21 cellular contexts compared by ENCODE assay signal in the genomic region with DNA sequence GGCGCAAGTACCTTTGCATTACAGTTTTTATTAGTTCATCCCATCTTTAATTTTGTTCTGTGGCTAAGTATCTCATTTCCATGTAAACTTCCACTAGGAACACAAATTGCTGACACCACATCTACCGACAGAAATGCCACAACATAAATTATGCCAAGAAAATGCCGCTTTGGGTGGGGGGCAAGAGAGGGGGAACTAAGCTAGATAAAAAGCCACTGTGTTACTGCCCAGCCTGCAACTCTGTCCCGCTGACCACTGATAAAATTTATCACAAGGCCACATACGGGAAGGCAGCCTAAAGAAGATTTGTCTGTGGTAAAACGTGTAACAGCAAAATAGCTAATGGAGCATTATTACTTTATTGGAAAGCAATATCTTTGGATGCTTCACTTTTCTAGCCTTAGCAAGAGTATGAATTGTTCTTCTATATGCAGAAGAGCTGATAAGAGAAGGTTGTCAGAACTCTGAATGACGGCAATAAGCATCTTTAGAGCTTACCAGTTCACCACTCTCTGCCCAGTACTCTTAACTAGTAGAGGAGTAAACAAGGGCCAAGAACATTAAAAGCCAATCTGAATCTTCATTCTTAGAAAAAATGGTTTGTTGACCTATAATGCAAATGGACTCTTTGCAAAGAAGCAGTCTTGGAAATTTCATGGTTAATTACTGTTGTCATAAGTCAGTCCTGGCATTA.
A peak's percentile ranks its signal among the peaks of the same experiment; 100 is the strongest.
DNase-seq lines count a peak whose midpoint lies in the region; ATAC-seq, FAIRE-seq and TF ChIP-seq lines count a peak whose summit lies in the region.
"Had no signal": no experiment of that assay in that cellular context is flagged by ENCODE, and none has a peak within 500 bp of the region (broad histone marks: within the 10 kb centered on the region; RNA-seq: fewer than 3 reads in every experiment).

No MANE protein-coding gene starts in this region.

- no peaks in the 10 kb centered on the region for H3K27me3 Mint-ChIP-seq in mesothelial cell of epicardium (ENCODE audit: low read depth)
- H3K27me3 Mint-ChIP-seq: CD4-positive, alpha-beta T cell had no signal

- H3K9me3 Mint-ChIP-seq in mesothelial cell of epicardium, result peaks cover 14% of the 10 kb centered on the region

- no peak for TF ChIP-seq POLR2A in K562 (conservative IDR thresholded peaks at IDR 0.05)

- intact Hi-C loops in K562 (cut with micrococcal nuclease), result no loop called here

- no peaks in the 10 kb centered on the region; the same call in 2 of the 3 replicates for H3K36me3 ChIP-seq in K562 (ENCODE audit: control insufficient read depth, insufficient read depth, low read length)

- no peak overlapping the region for H3K4me3 Mint-ChIP-seq in mesothelial cell of epicardium
- H3K4me3 Mint-ChIP-seq: CD4-positive, alpha-beta T cell; HFFc6 had no signal

- no peaks in the 10 kb centered on the region for H3K4me1 Mint-ChIP-seq in mesothelial cell of epicardium

- H3K4me3 ChIP-seq in K562, result no peak overlapping the region
- H3K4me3 ChIP-seq: GM12878 had no signal

- H4K20me1 ChIP-seq in K562 (replicated peaks; ENCODE audit: control insufficient read depth, insufficient read depth, low read length), result no peaks in the 10 kb centered on the region

- POLR2A ChIA-PET in K562 (lab: Yijun Ruan, JAX), result interaction anchor here (0.6 to 1.8 kb wide), 5 partner anchors 9 to 80 kb away, joined by 3 to 4 read pairs (median 3); no protein-coding TSS in a partner anchor

- in situ Hi-C loops in K562 (cut with MboI), result no loop called here

- TF ChIP-seq RAD21 in K562 (CRISPR knock-in tag; conservative IDR thresholded peaks at IDR 0.05 in 1 of 2, IDR thresholded peaks at IDR 0.05 in 1 of 2), result no peak

- BruUV-seq in K562 (replicated peaks; lab: Mats Ljungman, UMichigan), result no TSS peak

- CTCF ChIA-PET in K562 (lab: Yijun Ruan, JAX; ENCODE audit: low intra/inter-chr PET ratio), result no interaction called here

- TF ChIP-seq CTCF in K562 (IDR thresholded peaks at IDR 0.05 in 2 of 3, conservative IDR thresholded peaks at IDR 0.05 in 1 of 3; ENCODE audit: insufficient read depth in 2 of 3, low read depth in 1 of 3, low read length in 3 of 3), result no peak
- no peak for TF ChIP-seq CTCF in mesothelial cell of epicardium (IDR thresholded peaks at IDR 0.05; ENCODE audit: unreplicated experiment)

- peak overlapping the region; percentile 27 for H3K4me2 ChIP-seq in K562 (ENCODE audit: insufficient read depth, low read length)
- H3K4me2 ChIP-seq: KMS-11 had no signal

- peak overlapping the region; percentile 71 for H2AFZ ChIP-seq in K562 (ENCODE audit: low read depth, low read length)

- ATAC-seq in K562 (peak; percentile 84), HG02571 (IDR thresholded peaks at IDR 0.05; ENCODE audit: unreplicated experiment) (no peak)
- ATAC-seq: GM12878, HCT116 had no signal

- WGBS in K562 (ENCODE audit: insufficient coverage, low coverage, missing lambda C conversion rate), result 2% methylated on average over 7 of the region's 7 CpGs

- FAIRE-seq in K562 (lab: Jason Lieb, UNC), result peak; percentile 92
- FAIRE-seq: A204.1, GM12878, GM19239, HTR-8/SVneo had no signal

- no peaks in the 10 kb centered on the region for H3K79me2 ChIP-seq in K562 (ENCODE audit: control insufficient read depth, insufficient read depth, low read length)

- TF ChIP-seq EP300 in K562 (IDR thresholded peaks at IDR 0.05; ENCODE audit: low read length), result peak; percentile 77

- H3K36me3 Mint-ChIP-seq in mesothelial cell of epicardium, result no peaks in the 10 kb centered on the region

- DNase-seq in OCI-M1 (lab: John Stamatoyannopoulos, UW) (peak; percentile 95), UCSD-AML1 (lab: John Stamatoyannopoulos, UW; ENCODE audit: unreplicated experiment) (peak; percentile 9), K562 (ENCODE audit: extremely low read depth in 1 of 4, low spot score in 3 of 4) (peak in 2 of 4 experiments; percentile 66 to 76), NCI-H1930 (lab: John Stamatoyannopoulos, UW) (no peak), NCI-H446 treated with DMSO at 0.1 percent for 48 hours (lab: John Stamatoyannopoulos, UW) (no peak), mesothelial cell of epicardium (ENCODE audit: low spot score in 2 of 2, unreplicated experiment in 2 of 2) (no peak)
- DNase-seq: AML-193; CD4-positive, alpha-beta T cell; DND-41; EL; GOT3; H7; HFFc6 had no signal

- H3K9ac ChIP-seq in K562 (ENCODE audit: insufficient read depth in 1 of 2, low read depth in 2 of 2, low read length in 2 of 2), result no peak overlapping the region
- H3K9ac ChIP-seq: KMS-11 had no signal

- H3K27ac ChIP-seq in K562 (ENCODE audit: extremely low read depth, low read depth, low read length), result peak overlapping the region; percentile 32
- H3K27ac ChIP-seq: C4-2B, KMS-11 had no signal

- H3K9me3 ChIP-seq in K562 (replicated peaks; ENCODE audit: control insufficient read depth, insufficient read depth, low read depth, low read length), result peaks cover 13% of the 10 kb centered on the region

- H3K9me1 ChIP-seq in K562 (ENCODE audit: control insufficient read depth, insufficient read depth, low read length), result no peaks in the 10 kb centered on the region

- no peaks in the 10 kb centered on the region for H3K27me3 ChIP-seq in K562 (ENCODE audit: control insufficient read depth in 2 of 2, insufficient read depth in 2 of 2, low read length in 2 of 2)

- peaks cover 0 to 19% of the 10 kb centered on the region in 2 experiments; a peak in 4 of 5 replicates for H3K4me1 ChIP-seq in K562 (replicated peaks in 1 of 2; ENCODE audit: control insufficient read depth in 2 of 2, insufficient read depth in 2 of 2, low read length in 2 of 2)

- no peak overlapping the region for H3K27ac Mint-ChIP-seq in mesothelial cell of epicardium
- H3K27ac Mint-ChIP-seq: CD4-positive, alpha-beta T cell; HFFc6 had no signal

TF ChIP-seq in K562, 482 proteins besides CTCF, POLR2A, EP300 and RAD21 (continues in another document):
- TF ChIP-seq NFE2 (IDR thresholded peaks at IDR 0.05; ENCODE audit: low read depth) (0 out of 2 replicates have a peak, but pooled peaks have one; percentile 18), SOX6 (IDR thresholded peaks at IDR 0.05) (peak; percentile 64; the same call in 1 of the 2 replicates), MTA2 (IDR thresholded peaks at IDR 0.05; ENCODE audit: low read depth) (peak; percentile 42; the same call in 1 of the 2 replicates), ESRRB (CRISPR knock-in tag; IDR thresholded peaks at IDR 0.05; ENCODE audit: borderline replicate concordance) (no peak), MIER1 (IDR thresholded peaks at IDR 0.05; ENCODE audit: low read depth) (no peak), HDAC1 (IDR thresholded peaks at IDR 0.05) (no peak), ZBED1 (IDR thresholded peaks at IDR 0.05) (no peak), KDM1A (IDR thresholded peaks at IDR 0.05) (0 out of 4 replicates have a peak, but pooled peaks of 1 of the 2 experiments have one; percentile 31), LEF1 (IDR thresholded peaks at IDR 0.05) (peak; percentile 34), TEAD4 (IDR thresholded peaks at IDR 0.05; ENCODE audit: low read length) (peak; percentile 90), TEAD4 (CRISPR knock-in tag; IDR thresholded peaks at IDR 0.05; ENCODE audit: borderline replicate concordance) (no peak), CCNT2 (IDR thresholded peaks at IDR 0.05; ENCODE audit: borderline replicate concordance, extremely low read depth, insufficient read length, low read depth, low read length) (peak; percentile 52), TAL1 (IDR thresholded peaks at IDR 0.05) (peak; percentile 80), MBD2 (IDR thresholded peaks at IDR 0.05; ENCODE audit: borderline replicate concordance, low read depth) (peak; percentile 37; the same call in 1 of the 2 replicates), BACH1 (tag; IDR thresholded peaks at IDR 0.05) (0 out of 2 replicates have a peak, but pooled peaks have one; percentile 27), ARID1B (IDR thresholded peaks at IDR 0.05) (peak; percentile 92), ZNF316 (IDR thresholded peaks at IDR 0.05) (peak; percentile 88)
- TF ChIP-seq, protein P1, sequence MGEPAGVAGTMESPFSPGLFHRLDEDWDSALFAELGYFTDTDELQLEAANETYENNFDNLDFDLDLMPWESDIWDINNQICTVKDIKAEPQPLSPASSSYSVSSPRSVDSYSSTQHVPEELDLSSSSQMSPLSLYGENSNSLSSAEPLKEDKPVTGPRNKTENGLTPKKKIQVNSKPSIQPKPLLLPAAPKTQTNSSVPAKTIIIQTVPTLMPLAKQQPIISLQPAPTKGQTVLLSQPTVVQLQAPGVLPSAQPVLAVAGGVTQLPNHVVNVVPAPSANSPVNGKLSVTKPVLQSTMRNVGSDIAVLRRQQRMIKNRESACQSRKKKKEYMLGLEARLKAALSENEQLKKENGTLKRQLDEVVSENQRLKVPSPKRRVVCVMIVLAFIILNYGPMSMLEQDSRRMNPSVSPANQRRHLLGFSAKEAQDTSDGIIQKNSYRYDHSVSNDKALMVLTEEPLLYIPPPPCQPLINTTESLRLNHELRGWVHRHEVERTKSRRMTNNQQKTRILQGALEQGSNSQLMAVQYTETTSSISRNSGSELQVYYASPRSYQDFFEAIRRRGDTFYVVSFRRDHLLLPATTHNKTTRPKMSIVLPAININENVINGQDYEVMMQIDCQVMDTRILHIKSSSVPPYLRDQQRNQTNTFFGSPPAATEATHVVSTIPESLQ (CRISPR knock-in tag; IDR thresholded peaks at IDR 0.05), result no peak; the same call in 1 of the 2 replicates
- TF ChIP-seq, protein P2, sequence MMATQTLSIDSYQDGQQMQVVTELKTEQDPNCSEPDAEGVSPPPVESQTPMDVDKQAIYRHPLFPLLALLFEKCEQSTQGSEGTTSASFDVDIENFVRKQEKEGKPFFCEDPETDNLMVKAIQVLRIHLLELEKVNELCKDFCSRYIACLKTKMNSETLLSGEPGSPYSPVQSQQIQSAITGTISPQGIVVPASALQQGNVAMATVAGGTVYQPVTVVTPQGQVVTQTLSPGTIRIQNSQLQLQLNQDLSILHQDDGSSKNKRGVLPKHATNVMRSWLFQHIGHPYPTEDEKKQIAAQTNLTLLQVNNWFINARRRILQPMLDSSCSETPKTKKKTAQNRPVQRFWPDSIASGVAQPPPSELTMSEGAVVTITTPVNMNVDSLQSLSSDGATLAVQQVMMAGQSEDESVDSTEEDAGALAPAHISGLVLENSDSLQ (IDR thresholded peaks at IDR 0.05), result peak; percentile 29; the same call in 1 of the 2 replicates
- TF ChIP-seq, protein P3, sequence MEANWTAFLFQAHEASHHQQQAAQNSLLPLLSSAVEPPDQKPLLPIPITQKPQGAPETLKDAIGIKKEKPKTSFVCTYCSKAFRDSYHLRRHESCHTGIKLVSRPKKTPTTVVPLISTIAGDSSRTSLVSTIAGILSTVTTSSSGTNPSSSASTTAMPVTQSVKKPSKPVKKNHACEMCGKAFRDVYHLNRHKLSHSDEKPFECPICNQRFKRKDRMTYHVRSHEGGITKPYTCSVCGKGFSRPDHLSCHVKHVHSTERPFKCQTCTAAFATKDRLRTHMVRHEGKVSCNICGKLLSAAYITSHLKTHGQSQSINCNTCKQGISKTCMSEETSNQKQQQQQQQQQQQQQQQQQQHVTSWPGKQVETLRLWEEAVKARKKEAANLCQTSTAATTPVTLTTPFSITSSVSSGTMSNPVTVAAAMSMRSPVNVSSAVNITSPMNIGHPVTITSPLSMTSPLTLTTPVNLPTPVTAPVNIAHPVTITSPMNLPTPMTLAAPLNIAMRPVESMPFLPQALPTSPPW (CRISPR knock-in tag; IDR thresholded peaks at IDR 0.05), result peak; percentile 77

Comparison
In these comparisons a context has a peak if more than half of its experiments do, and no peak if none do; other contexts are left out.
1. DNase-seq: peak in OCI-M1 (single experiment) and UCSD-AML1 (single experiment); none in NCI-H1930 (0 of 2), NCI-H446 treated with DMSO at 0.1 percent for 48 hours (single experiment) and mesothelial cell of epicardium (0 of 2).